ENCODE assay signal across 8 cellular contexts in the genomic region with DNA sequence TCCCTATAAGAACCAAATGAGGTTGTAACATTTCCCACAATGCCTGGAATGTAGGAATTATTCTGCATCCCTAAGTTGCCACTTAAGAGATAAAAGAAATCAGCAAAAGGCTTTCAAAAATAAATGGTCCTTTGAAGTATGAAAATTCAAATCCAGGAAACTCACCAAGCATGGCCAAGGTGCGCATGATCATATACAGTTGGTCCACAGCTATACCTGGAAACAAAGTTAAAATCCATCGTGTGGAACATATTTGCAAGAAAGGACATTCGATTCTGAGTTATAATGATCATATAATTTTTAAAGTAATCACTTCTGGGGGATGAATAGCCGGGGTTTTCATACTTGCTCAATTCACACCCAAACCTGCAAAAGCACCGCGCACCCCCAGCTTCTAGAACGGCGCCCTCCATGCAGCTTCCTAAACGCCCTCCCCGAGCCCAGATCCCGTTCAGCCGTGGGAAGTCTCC. TPM values are rescaled to one million over a fixed set of nuclear protein-coding genes. Genes with fewer than 3 reads are reported as not detected.
A peak's percentile ranks its signal among the peaks of the same experiment; 100 is the strongest.
DNase-seq lines count a peak whose midpoint lies in the region; ATAC-seq and TF ChIP-seq lines count a peak whose summit lies in the region.

No MANE protein-coding gene starts in this region.

- H3K27me3 ChIP-seq in MG63: no peaks in the 10 kb centered on the region

- peaks cover 39% of the 10 kb centered on the region for H3K36me3 ChIP-seq in MG63

- peaks cover 10% of the 10 kb centered on the region for H3K36me3 Mint-ChIP-seq in natural killer cell treated with Interleukin-12 subunit alpha and Interleukin-12 subunit beta and Interleukin-15 and Interleukin-18, amount 100 ng/mL, for 72 hours

- H3K4me3 Mint-ChIP-seq in natural killer cell treated with Interleukin-12 subunit alpha and Interleukin-12 subunit beta and Interleukin-15 and Interleukin-18, amount 100 ng/mL, for 72 hours: peak overlapping the region; percentile 85

- ATAC-seq in natural killer cell treated with Interleukin-12 subunit alpha and Interleukin-12 subunit beta and Interleukin-15 and Interleukin-18, amount 100 ng/mL, for 72 hours: no peak
- ATAC-seq in omental fat pad (ENCODE audit: low FRiP score): no peak

- peak overlapping the region; percentile 60 to 78 for H3K27ac Mint-ChIP-seq in natural killer cell treated with Interleukin-12 subunit alpha and Interleukin-12 subunit beta and Interleukin-15 and Interleukin-18, amount 100 ng/mL, for 72 hours

- DNase-seq in MG63 (no peak), dermis blood vessel endothelial cell (peak; percentile 14), omental fat pad (ENCODE audit: low spot score) (no peak), SW480 (ENCODE audit: low spot score) (no peak), NCI-H2107 (lab: John Stamatoyannopoulos, UW) (no peak)
- no peak for DNase-seq in natural killer cell treated with Interleukin-12 subunit alpha and Interleukin-12 subunit beta and Interleukin-15 and Interleukin-18, amount 100 ng/mL, for 72 hours (ENCODE audit: low spot score)
- no peak for DNase-seq in stimulated activated CD4-positive, alpha-beta T cell treated with anti-CD3 and anti-CD28 coated beads, Interleukin-2, amount 100 ng/mL, for 48 hours

- peak overlapping the region; percentile 88 for H3K4me3 ChIP-seq in MG63

- H3K9me3 Mint-ChIP-seq in natural killer cell treated with Interleukin-12 subunit alpha and Interleukin-12 subunit beta and Interleukin-15 and Interleukin-18, amount 100 ng/mL, for 72 hours: no peaks in the 10 kb centered on the region

- no peaks in the 10 kb centered on the region for H3K9me3 ChIP-seq in MG63

- H3K27me3 Mint-ChIP-seq in natural killer cell treated with Interleukin-12 subunit alpha and Interleukin-12 subunit beta and Interleukin-15 and Interleukin-18, amount 100 ng/mL, for 72 hours: no peaks in the 10 kb centered on the region

- TF ChIP-seq CTCF in C4-2B (conservative IDR thresholded peaks at IDR 0.05) (no peak), omental fat pad (IDR thresholded peaks at IDR 0.05) (no peak)

- H3K27ac ChIP-seq in C4-2B: peak overlapping the region; percentile 89

- peaks cover 22 to 30% of the 10 kb centered on the region in 2 donors for H3K4me1 Mint-ChIP-seq in natural killer cell treated with Interleukin-12 subunit alpha and Interleukin-12 subunit beta and Interleukin-15 and Interleukin-18, amount 100 ng/mL, for 72 hours (ENCODE audit: low read depth in 2 of 2)

RNA-seq across cellular contexts. Expression of gene CARS2, which starts 0.5 kb away (rescaled TPM):
- 147 and 177 TPM in 2 replicates for total RNA-seq in MG63 (2014; rRNA removed; shearing (Covaris generic); ENCODE audit: low replicate concordance)
- total RNA-seq in dermis blood vessel endothelial cell: 47.6 and 64.1 TPM in 2 replicates
- 100 to 1,000 TPM in 1 of 2 donors, 10 to 100 TPM in 1; 58.1 to 112 TPM for total RNA-seq in natural killer cell treated with Interleukin-12 subunit alpha and Interleukin-12 subunit beta and Interleukin-15 and Interleukin-18, amount 100 ng/mL, for 72 hours
- total RNA-seq in omental fat pad: 100 to 1,000 TPM in 1 of 4 donors, 10 to 100 TPM in 3; 40.0 to 398 (median 65.2) TPM

RNA-seq across cellular contexts. Expression of gene ING1, which starts 8.1 kb away (rescaled TPM):
- total RNA-seq in MG63 (2014; rRNA removed; shearing (Covaris generic); ENCODE audit: low replicate concordance): 5.2 and 14.7 TPM in 2 replicates
- total RNA-seq in dermis blood vessel endothelial cell: 14.3 and 18.0 TPM in 2 replicates
- total RNA-seq in natural killer cell treated with Interleukin-12 subunit alpha and Interleukin-12 subunit beta and Interleukin-15 and Interleukin-18, amount 100 ng/mL, for 72 hours: 10 to 100 TPM; 11.1 to 15.7 TPM
- total RNA-seq in omental fat pad: 10 to 100 TPM; 14.9 to 56.6 (median 20.8) TPM
